26 cellular contexts compared by ENCODE assay signal in genomic region chr4:10898072-10898471, GRCh38.
DNase-seq lines count a peak whose midpoint lies in the region; ATAC-seq and TF ChIP-seq lines count a peak whose summit lies in the region.
"Had no signal": no experiment of that assay in that cellular context is flagged by ENCODE, and none has a peak within 500 bp of the region (broad histone marks: within the 10 kb centered on the region; RNA-seq: fewer than 3 reads in every experiment).

No MANE protein-coding gene starts in this region.

- CTCF ChIA-PET in activated B cell treated with CpG ODN at 0.5 μM for 24 hours (lab: Charles Lee): interaction anchor here (1.1 kb wide), 1 partner anchor 316 kb away, joined by 3 read pairs; no protein-coding TSS in a partner anchor
- CTCF ChIA-PET in activated CD4-positive, alpha-beta memory T cell treated with anti-CD3 and anti-CD28 coated beads for 36 hours (lab: Charles Lee): no interaction called here

- no peak overlapping the region for H2BK120ac ChIP-seq in neuronal stem cell (ENCODE audit: low read depth, low read length)

- no peak overlapping the region for H3K4me3 ChIP-seq in GM23338
- H3K4me3 ChIP-seq in neuronal stem cell (ENCODE audit: low read length in 2 of 2): no peak overlapping the region
- H3K4me3 ChIP-seq: A549, GM23248, SJCRH30 had no signal

- no peak overlapping the region for H2BK15ac ChIP-seq in neuronal stem cell (ENCODE audit: low read length)

- H3K27me3 ChIP-seq in GM23338 (ENCODE audit: insufficient read depth) (no peaks in the 10 kb centered on the region), neuronal stem cell (ENCODE audit: control insufficient read depth in 3 of 3, insufficient read depth in 3 of 3, low read depth in 1 of 3, low read length in 3 of 3) (no peaks in the 10 kb centered on the region)
- H3K27me3 ChIP-seq: SJCRH30 had no signal

- no peak overlapping the region for H3K23ac ChIP-seq in neuronal stem cell (ENCODE audit: low read depth, low read length, poor library complexity)

- peak; percentile 4 for DNase-seq in Caki2 (ENCODE audit: low read depth)
- DNase-seq in GM23338 (ENCODE audit: low spot score): no peak
- no peak for DNase-seq in activated B cell treated with CpG ODN at 0.5 μM for 24 hours
- DNase-seq in neuronal stem cell (ENCODE audit: low spot score): no peak
- DNase-seq in activated T-helper 2 cell treated with anti-CD3 and anti-CD28 coated beads, Interferon-gamma antibody, Interleukin-2, Interleukin-4, amounts not matched to agents 10 μg/mL and 5 μg/mL and 100 μg/mL, durations not matched to agents 14 hours and 24 hours and 36 hours (ENCODE audit: low spot score): no peak
- no peak for DNase-seq in NCI-H2029 (lab: John Stamatoyannopoulos, UW)
- no peak for DNase-seq in activated CD4-positive, alpha-beta memory T cell treated with anti-CD3 and anti-CD28 coated beads for 36 hours
- DNase-seq: AML-193; Caco-2; CD8-positive, alpha-beta T cell; DMS 273 treated with DMSO at 0.1 percent for 48 hours; DND-41; GM23248; HCEC 1CT; NCI-H1105; NCI-H1436 treated with DMSO at 0.1 percent for 48 hours; NCI-H187 treated with DMSO at 0.1 percent for 48 hours; NCI-H446; NCI-H524 treated with DMSO at 0.1 percent for 48 hours; NCI-H774; PC-3; SJCRH30 had no signal

- H3K14ac ChIP-seq in neuronal stem cell (ENCODE audit: low read length): no peak overlapping the region

- no peak for TF ChIP-seq CTCF in GM23338 (conservative IDR thresholded peaks at IDR 0.05; ENCODE audit: low read depth in 2 of 2)
- TF ChIP-seq CTCF in activated B cell treated with CpG ODN at 0.5 μM for 24 hours (IDR thresholded peaks at IDR 0.05): no peak

- H3K27ac Mint-ChIP-seq in GM23338: no peak overlapping the region
- H3K27ac Mint-ChIP-seq in activated B cell treated with CpG ODN at 0.5 μM for 24 hours: peak overlapping the region; percentile 65
- no peak overlapping the region for H3K27ac Mint-ChIP-seq in activated T-helper 2 cell treated with anti-CD3 and anti-CD28 coated beads, Interferon-gamma antibody, Interleukin-2, Interleukin-4, amounts not matched to agents 10 μg/mL and 5 μg/mL and 100 μg/mL, durations not matched to agents 14 hours and 24 hours and 36 hours
- H3K27ac Mint-ChIP-seq in activated CD4-positive, alpha-beta memory T cell treated with anti-CD3 and anti-CD28 coated beads for 36 hours: no peak overlapping the region
- H3K27ac Mint-ChIP-seq: CD8-positive, alpha-beta T cell had no signal

- 0 out of 2 replicates have a peak overlapping the region, but pooled peaks have one; percentile 63 for H2AFZ ChIP-seq in GM23338
- H2AFZ ChIP-seq in neuronal stem cell (ENCODE audit: low read length): peak overlapping the region; percentile 63
- H2AFZ ChIP-seq: GM23248 had no signal

- H3K4me2 ChIP-seq in GM23338 (no peak overlapping the region), neuronal stem cell (ENCODE audit: insufficient read depth, low read length, poor library complexity, severe bottlenecking) (no peak overlapping the region)
- H3K4me2 ChIP-seq: A549 had no signal

- POLR2A ChIA-PET in activated B cell treated with CpG ODN at 0.5 μM for 24 hours (lab: Charles Lee): no interaction called here
- POLR2A ChIA-PET in activated CD4-positive, alpha-beta memory T cell treated with anti-CD3 and anti-CD28 coated beads for 36 hours (lab: Charles Lee): no interaction called here

- no peak for ATAC-seq in GM23338
- peak; percentile 34 for ATAC-seq in activated B cell treated with CpG ODN at 0.5 μM for 24 hours (ENCODE audit: low read depth)
- ATAC-seq: A549; CD8-positive, alpha-beta T cell; PC-3; Right ventricle myocardium inferior; SK-N-SH treated with all-trans-retinoic acid at 6 μM for 48 hours had no signal

- H4K8ac ChIP-seq in neuronal stem cell (ENCODE audit: low read depth, low read length): no peak overlapping the region

- no peak overlapping the region for H2AK5ac ChIP-seq in neuronal stem cell (ENCODE audit: low read depth, low read length)

- no peaks in the 10 kb centered on the region for H3K9me3 ChIP-seq in neuronal stem cell (replicated peaks in 1 of 2; ENCODE audit: control insufficient read depth in 2 of 2, insufficient read depth in 1 of 2, low read depth in 1 of 2, low read length in 2 of 2)
- H3K9me3 ChIP-seq: A549, Caco-2, SJCRH30 had no signal

- H3K79me2 ChIP-seq in GM23338 (replicated peaks; ENCODE audit: insufficient read depth): no peaks in the 10 kb centered on the region

- no peaks in the 10 kb centered on the region for H3K36me3 Mint-ChIP-seq in GM23338 (ENCODE audit: low read depth)
- H3K36me3 Mint-ChIP-seq in activated B cell treated with CpG ODN at 0.5 μM for 24 hours (ENCODE audit: low read depth): no peaks in the 10 kb centered on the region
- no peaks in the 10 kb centered on the region for H3K36me3 Mint-ChIP-seq in activated T-helper 2 cell treated with anti-CD3 and anti-CD28 coated beads, Interferon-gamma antibody, Interleukin-2, Interleukin-4, amounts not matched to agents 10 μg/mL and 5 μg/mL and 100 μg/mL, durations not matched to agents 14 hours and 24 hours and 36 hours (ENCODE audit: low read depth)
- H3K36me3 Mint-ChIP-seq in activated CD4-positive, alpha-beta memory T cell treated with anti-CD3 and anti-CD28 coated beads for 36 hours: no peaks in the 10 kb centered on the region
- H3K36me3 Mint-ChIP-seq: CD8-positive, alpha-beta T cell had no signal

- in situ Hi-C loops in Caki2 (cut with HindIII; ENCODE audit: low pct_unique_long_range_greater_than_20kb, low sequenced_read_pairs): no loop called here

- H4K20me1 ChIP-seq in GM23338 (replicated peaks; ENCODE audit: insufficient read depth): no peaks in the 10 kb centered on the region

- WGBS in neuronal stem cell (ENCODE audit: extremely low coverage in 2 of 2, insufficient read length in 2 of 2, insufficient replicate concordance in 1 of 2), 2 donors: no CpG with 5 or more reads among the region's 5 CpGs

- H3K18ac ChIP-seq in neuronal stem cell (ENCODE audit: low read length): no peak overlapping the region

- peaks cover 10% of the 10 kb centered on the region for H3K9me2 ChIP-seq in GM23338 (ENCODE audit: insufficient read depth)

- no peak overlapping the region for H2BK12ac ChIP-seq in neuronal stem cell (ENCODE audit: low read length)

- peaks cover 6% of the 10 kb centered on the region for H3K27me3 Mint-ChIP-seq in GM23338 (ENCODE audit: insufficient read depth, low read depth, poor library complexity)
- H3K27me3 Mint-ChIP-seq in activated B cell treated with CpG ODN at 0.5 μM for 24 hours: no peaks in the 10 kb centered on the region
- H3K27me3 Mint-ChIP-seq in activated T-helper 2 cell treated with anti-CD3 and anti-CD28 coated beads, Interferon-gamma antibody, Interleukin-2, Interleukin-4, amounts not matched to agents 10 μg/mL and 5 μg/mL and 100 μg/mL, durations not matched to agents 14 hours and 24 hours and 36 hours (ENCODE audit: low read depth): peaks cover 2% of the 10 kb centered on the region
- no peaks in the 10 kb centered on the region for H3K27me3 Mint-ChIP-seq in activated CD4-positive, alpha-beta memory T cell treated with anti-CD3 and anti-CD28 coated beads for 36 hours

- no peak overlapping the region for H3K4ac ChIP-seq in neuronal stem cell (ENCODE audit: low read length)

- no peak overlapping the region for H4K91ac ChIP-seq in neuronal stem cell (ENCODE audit: low read depth, low read length, poor library complexity)

- H3K27ac ChIP-seq in GM23338 (ENCODE audit: low read depth) (no peak overlapping the region), neuronal stem cell (replicated peaks; ENCODE audit: low read length) (no peak overlapping the region)
- H3K27ac ChIP-seq: A549, C4-2B, GM23248, SJCRH30 had no signal

- H3K9me3 Mint-ChIP-seq in GM23338 (no peaks in the 10 kb centered on the region), activated B cell treated with CpG ODN at 0.5 μM for 24 hours (no peaks in the 10 kb centered on the region)
- no peaks in the 10 kb centered on the region for H3K9me3 Mint-ChIP-seq in activated T-helper 2 cell treated with anti-CD3 and anti-CD28 coated beads, Interferon-gamma antibody, Interleukin-2, Interleukin-4, amounts not matched to agents 10 μg/mL and 5 μg/mL and 100 μg/mL, durations not matched to agents 14 hours and 24 hours and 36 hours
- no peaks in the 10 kb centered on the region for H3K9me3 Mint-ChIP-seq in activated CD4-positive, alpha-beta memory T cell treated with anti-CD3 and anti-CD28 coated beads for 36 hours
- H3K9me3 Mint-ChIP-seq: CD8-positive, alpha-beta T cell had no signal

- no peak overlapping the region for H2BK5ac ChIP-seq in neuronal stem cell (ENCODE audit: low read length)

- H3F3A ChIP-seq in GM23338 (replicated peaks; ENCODE audit: low read depth): no peaks in the 10 kb centered on the region

- no peaks in the 10 kb centered on the region for H3K79me1 ChIP-seq in neuronal stem cell (ENCODE audit: low read depth, low read length)

- intact Hi-C loops in activated B cell treated with CpG ODN at 0.5 μM for 24 hours (cut with micrococcal nuclease): loop anchor here (10.0 kb wide), 1 partner anchor 273 kb away; no protein-coding TSS in a partner anchor
- intact Hi-C loops in activated T-helper 2 cell treated with anti-CD3 and anti-CD28 coated beads, Interferon-gamma antibody, Interleukin-2, Interleukin-4, amounts not matched to agents 10 μg/mL and 5 μg/mL and 100 μg/mL, durations not matched to agents 14 hours and 24 hours and 36 hours (cut with micrococcal nuclease): loop anchor here (10.0 kb wide), 3 partner anchors 57 to 313 kb away; no protein-coding TSS in a partner anchor
- intact Hi-C loops in activated CD4-positive, alpha-beta memory T cell treated with anti-CD3 and anti-CD28 coated beads for 36 hours (cut with micrococcal nuclease): no loop called here

- H3K4me1 ChIP-seq in GM23338 (ENCODE audit: insufficient read depth) (no peaks in the 10 kb centered on the region), neuronal stem cell (ENCODE audit: control insufficient read depth in 2 of 2, insufficient read depth in 1 of 2, low read depth in 1 of 2, low read length in 2 of 2) (no peaks in the 10 kb centered on the region)
- H3K4me1 ChIP-seq: A549, Caco-2, SJCRH30 had no signal

- H3K4me3 Mint-ChIP-seq in GM23338 (no peak overlapping the region), activated B cell treated with CpG ODN at 0.5 μM for 24 hours (no peak overlapping the region)
- H3K4me3 Mint-ChIP-seq in activated T-helper 2 cell treated with anti-CD3 and anti-CD28 coated beads, Interferon-gamma antibody, Interleukin-2, Interleukin-4, amounts not matched to agents 10 μg/mL and 5 μg/mL and 100 μg/mL, durations not matched to agents 14 hours and 24 hours and 36 hours (ENCODE audit: low read depth): no peak overlapping the region
- no peak overlapping the region for H3K4me3 Mint-ChIP-seq in activated CD4-positive, alpha-beta memory T cell treated with anti-CD3 and anti-CD28 coated beads for 36 hours
- H3K4me3 Mint-ChIP-seq: CD8-positive, alpha-beta T cell had no signal

- no peak overlapping the region for H3K9ac ChIP-seq in neuronal stem cell (ENCODE audit: low read depth, low read length, poor library complexity)
- H3K9ac ChIP-seq: GM23248 had no signal

- H3K36me3 ChIP-seq in GM23338 (ENCODE audit: insufficient read depth) (no peaks in the 10 kb centered on the region), neuronal stem cell (replicated peaks in 1 of 2; ENCODE audit: control insufficient read depth in 2 of 2, insufficient read depth in 2 of 2, low read length in 2 of 2) (no peaks in the 10 kb centered on the region)
- H3K36me3 ChIP-seq: SJCRH30 had no signal

- peaks cover 5% of the 10 kb centered on the region; the same call in 2 of the 3 replicates for H3K4me1 Mint-ChIP-seq in GM23338
- H3K4me1 Mint-ChIP-seq in activated B cell treated with CpG ODN at 0.5 μM for 24 hours: peaks cover 25% of the 10 kb centered on the region
- peaks cover 19% of the 10 kb centered on the region for H3K4me1 Mint-ChIP-seq in activated T-helper 2 cell treated with anti-CD3 and anti-CD28 coated beads, Interferon-gamma antibody, Interleukin-2, Interleukin-4, amounts not matched to agents 10 μg/mL and 5 μg/mL and 100 μg/mL, durations not matched to agents 14 hours and 24 hours and 36 hours (ENCODE audit: low read depth)
- no peaks in the 10 kb centered on the region for H3K4me1 Mint-ChIP-seq in activated CD4-positive, alpha-beta memory T cell treated with anti-CD3 and anti-CD28 coated beads for 36 hours (ENCODE audit: low read depth)
